11 cellular contexts compared by ENCODE assay signal in genomic region chr9:129549139-129549538, GRCh38.
DNase-seq lines count a peak whose midpoint lies in the region; ATAC-seq, FAIRE-seq and TF ChIP-seq lines count a peak whose summit lies in the region.
"Had no signal": no experiment of that assay in that cellular context is flagged by ENCODE, and none has a peak within 500 bp of the region (broad histone marks: within the 10 kb centered on the region; RNA-seq: fewer than 3 reads in every experiment).

No MANE protein-coding gene starts in this region.

- peaks cover 5% of the 10 kb centered on the region for H3K4me1 Mint-ChIP-seq in activated naive CD4-positive, alpha-beta T cell treated with anti-CD3 and anti-CD28 coated beads, Interleukin-2, amount 50 U/mL, for 24 hours
- peaks cover 32% of the 10 kb centered on the region for H3K4me1 Mint-ChIP-seq in neural crest cell

- peak overlapping the region; percentile 88 for H3K27ac ChIP-seq in vagina
- H3K27ac ChIP-seq: SK-N-MC had no signal

- H3K4me1 ChIP-seq in vagina (peaks cover 23% of the 10 kb centered on the region), HAP-1 (peaks cover 4% of the 10 kb centered on the region; the same call in 1 of the 2 replicates)

- DNase-seq in activated naive CD4-positive, alpha-beta T cell treated with anti-CD3 and anti-CD28 coated beads, Interleukin-2, amount 50 U/mL, for 16 hours: no peak
- DNase-seq in fibroblast of peridontal ligament (ENCODE audit: extremely low read depth) (peak; percentile 18), neural crest cell (ENCODE audit: low read depth, low spot score) (no peak), vagina (ENCODE audit: extremely low spot score in 2 of 2) (no peak), HAP-1 (ENCODE audit: low spot score in 2 of 2) (no peak), D721Med (ENCODE audit: insufficient read length, low spot score) (no peak)
- DNase-seq: AML-193, MM.1S had no signal

- no peaks in the 10 kb centered on the region for H3K36me3 Mint-ChIP-seq in activated naive CD4-positive, alpha-beta T cell treated with anti-CD3 and anti-CD28 coated beads, Interleukin-2, amount 50 U/mL, for 24 hours
- no peaks in the 10 kb centered on the region for H3K36me3 Mint-ChIP-seq in neural crest cell (ENCODE audit: low read depth)

- no peak for ATAC-seq in GM21423 (IDR thresholded peaks at IDR 0.05; ENCODE audit: unreplicated experiment)

- TF ChIP-seq CTCF in neural crest cell (conservative IDR thresholded peaks at IDR 0.05): no peak
- TF ChIP-seq CTCF in vagina (IDR thresholded peaks at IDR 0.05): no peak
- no peak for TF ChIP-seq CTCF in D721Med (IDR thresholded peaks at IDR 0.05; ENCODE audit: insufficient read depth, missing control alignments)

- intact Hi-C loops in vagina (cut with DNase I): no loop called here

- no peaks in the 10 kb centered on the region for H3K9me3 Mint-ChIP-seq in activated naive CD4-positive, alpha-beta T cell treated with anti-CD3 and anti-CD28 coated beads, Interleukin-2, amount 50 U/mL, for 24 hours
- no peaks in the 10 kb centered on the region for H3K9me3 Mint-ChIP-seq in neural crest cell

- H3K27ac Mint-ChIP-seq in activated naive CD4-positive, alpha-beta T cell treated with anti-CD3 and anti-CD28 coated beads, Interleukin-2, amount 50 U/mL, for 24 hours: no peak overlapping the region
- no peak overlapping the region for H3K27ac Mint-ChIP-seq in neural crest cell (ENCODE audit: unreplicated experiment)

- H3K9me3 ChIP-seq in vagina (no peaks in the 10 kb centered on the region), HAP-1 (no peaks in the 10 kb centered on the region)

- H3K4me3 Mint-ChIP-seq in activated naive CD4-positive, alpha-beta T cell treated with anti-CD3 and anti-CD28 coated beads, Interleukin-2, amount 50 U/mL, for 24 hours: peak overlapping the region; percentile 70
- H3K4me3 Mint-ChIP-seq in neural crest cell: peak overlapping the region; percentile 88

- H3K27me3 ChIP-seq in vagina (no peaks in the 10 kb centered on the region), HAP-1 (ENCODE audit: low read depth) (no peaks in the 10 kb centered on the region)

- H3K36me3 ChIP-seq in vagina (no peaks in the 10 kb centered on the region), HAP-1 (replicated peaks) (no peaks in the 10 kb centered on the region)

- in situ Hi-C loops in HAP-1 (cut with MboI; ENCODE audit: low sequenced_read_pairs): no loop called here

- H3K4me3 ChIP-seq in vagina (peak overlapping the region; percentile 55 to 72), HAP-1 (no peak overlapping the region)
- H3K4me3 ChIP-seq: SK-N-MC had no signal

- no peak for FAIRE-seq in D721Med (lab: Jason Lieb, UNC)

- TF ChIP-seq POLR2A in vagina (IDR thresholded peaks at IDR 0.05): no peak

- H3K27me3 Mint-ChIP-seq in activated naive CD4-positive, alpha-beta T cell treated with anti-CD3 and anti-CD28 coated beads, Interleukin-2, amount 50 U/mL, for 24 hours: peaks cover 9% of the 10 kb centered on the region
- no peaks in the 10 kb centered on the region for H3K27me3 Mint-ChIP-seq in neural crest cell (ENCODE audit: low read depth)
